In the genomic region with DNA sequence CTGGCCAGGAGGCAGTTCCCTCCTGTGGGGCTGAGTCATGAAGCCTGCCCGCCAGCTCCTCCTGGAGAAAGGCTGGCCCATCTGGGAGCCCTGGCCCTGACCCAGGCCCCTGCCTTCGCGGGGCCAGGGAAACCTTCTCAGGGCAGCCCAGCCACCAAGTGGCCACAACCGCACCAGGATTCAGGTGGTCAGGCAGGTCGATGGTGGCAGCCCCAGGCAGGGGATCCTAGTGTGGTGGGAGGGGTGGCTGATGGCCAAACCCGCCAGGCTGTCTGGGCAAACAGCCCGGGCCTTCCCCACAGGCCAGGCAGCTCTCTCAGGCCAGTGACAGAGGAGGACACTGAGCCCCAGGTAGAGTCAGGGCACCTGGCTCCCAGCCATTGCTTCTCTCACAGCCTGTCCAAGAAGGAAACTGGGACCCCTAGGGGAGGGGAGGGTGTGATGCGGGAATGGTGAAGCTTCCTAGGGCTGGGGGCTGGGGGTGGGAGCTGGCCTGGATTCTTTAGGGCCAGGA, we compare ENCODE assay signal across 9 cellular contexts. TPM values are rescaled to one million over a fixed set of nuclear protein-coding genes. Genes with fewer than 3 reads are reported as not detected.
A peak's percentile ranks its signal among the peaks of the same experiment; 100 is the strongest.
DNase-seq lines count a peak whose midpoint lies in the region; ATAC-seq, FAIRE-seq and TF ChIP-seq lines count a peak whose summit lies in the region.
"Had no signal": no experiment of that assay in that cellular context is flagged by ENCODE, and none has a peak within 500 bp of the region (broad histone marks: within the 10 kb centered on the region; RNA-seq: fewer than 3 reads in every experiment).

No MANE protein-coding gene starts in this region.

- H3K27me3 Mint-ChIP-seq in CD4-positive, alpha-beta memory T cell: no peaks in the 10 kb centered on the region
- no peaks in the 10 kb centered on the region for H3K27me3 Mint-ChIP-seq in activated naive CD8-positive, alpha-beta T cell treated with anti-CD3 and anti-CD28 coated beads, Interleukin-2, amount 50 U/mL, for 24 hours

- no peaks in the 10 kb centered on the region for H3K9me2 ChIP-seq in Karpas-422 (replicated peaks; ENCODE audit: insufficient read depth, low read length)

- peaks cover 32% of the 10 kb centered on the region for H3K79me2 ChIP-seq in Karpas-422 (ENCODE audit: low read length)

- 0 out of 2 replicates have a peak, but pooled peaks cover 3% of the 10 kb centered on the region for H4K20me1 ChIP-seq in Karpas-422 (ENCODE audit: insufficient read depth, low read depth, low read length)

- H3K9ac ChIP-seq in Karpas-422 (ENCODE audit: low read length): peak overlapping the region; percentile 99

- peaks cover 81% of the 10 kb centered on the region for H3K4me1 ChIP-seq in CD4-positive, alpha-beta memory T cell (ENCODE audit: insufficient read depth, low read length)
- peaks cover 38% of the 10 kb centered on the region for H3K4me1 ChIP-seq in Karpas-422 (ENCODE audit: low read length)

- FAIRE-seq in GM12892 (lab: Jason Lieb, UNC): no peak

- H3K4me3 Mint-ChIP-seq in CD4-positive, alpha-beta memory T cell: peak overlapping the region; percentile 93 to 99 (median 98)
- H3K4me3 Mint-ChIP-seq in activated naive CD8-positive, alpha-beta T cell treated with anti-CD3 and anti-CD28 coated beads, Interleukin-2, amount 50 U/mL, for 24 hours: peak overlapping the region; percentile 99

- H3K9me3 ChIP-seq in CD4-positive, alpha-beta memory T cell (ENCODE audit: control insufficient read depth in 1 of 2, low read length in 2 of 2): no peaks in the 10 kb centered on the region
- H3K9me3 ChIP-seq in Karpas-422 (ENCODE audit: low read length): no peaks in the 10 kb centered on the region

- POLR2A ChIA-PET in CD4-positive, alpha-beta memory T cell (lab: Charles Lee; ENCODE audit: partially characterized antibody): interaction anchor here (1.3 to 38.1 kb wide), 12 partner anchors 8 to 102 kb away, joined by 3 to 1950 read pairs (median 16); partner anchors contain the start of genes GLYCTK, PPM1M and WDR82

- CTCF ChIA-PET in CD4-positive, alpha-beta memory T cell (lab: Charles Lee; ENCODE audit: partially characterized antibody): interaction anchor here (0.9 to 31.1 kb wide), 6 partner anchors 15 to 113 kb away, joined by 3 to 684 read pairs (median 95); partner anchors contain the start of genes GLYCTK, TLR9 and WDR82

- no peak overlapping the region for H2AFZ ChIP-seq in Karpas-422 (ENCODE audit: low read length)

- peak overlapping the region; percentile 11 to 93 for H3K4me3 ChIP-seq in CD4-positive, alpha-beta memory T cell (ENCODE audit: low read length in 2 of 2)
- peak overlapping the region; percentile 78 for H3K4me3 ChIP-seq in Karpas-422 (ENCODE audit: low read length)

- peaks cover 0 to 25% of the 10 kb centered on the region in 2 donors for H3K36me3 Mint-ChIP-seq in CD4-positive, alpha-beta memory T cell
- peaks cover 17% of the 10 kb centered on the region for H3K36me3 Mint-ChIP-seq in activated naive CD8-positive, alpha-beta T cell treated with anti-CD3 and anti-CD28 coated beads, Interleukin-2, amount 50 U/mL, for 24 hours (ENCODE audit: low read depth)

- ATAC-seq in activated naive CD8-positive, alpha-beta T cell treated with anti-CD3 and anti-CD28 coated beads, Interleukin-2, amount 50 U/mL, for 24 hours: no peak
- peak; percentile 70 for ATAC-seq in Right ventricle myocardium inferior
- ATAC-seq in HG03175 (IDR thresholded peaks at IDR 0.05; ENCODE audit: unreplicated experiment): no peak
- ATAC-seq in HG03432 (IDR thresholded peaks at IDR 0.05; ENCODE audit: unreplicated experiment): no peak

- no peak for TF ChIP-seq POLR2A in GM12892 (IDR thresholded peaks at IDR 0.05; ENCODE audit: low read depth, low read length)

- H3K27ac Mint-ChIP-seq in CD4-positive, alpha-beta memory T cell: peak overlapping the region in 6 of 7 donors; percentile 48 to 97 (median 86)
- peak overlapping the region; percentile 93 for H3K27ac Mint-ChIP-seq in activated naive CD8-positive, alpha-beta T cell treated with anti-CD3 and anti-CD28 coated beads, Interleukin-2, amount 50 U/mL, for 24 hours

- peak overlapping the region; percentile 70 for H3K4me2 ChIP-seq in Karpas-422 (ENCODE audit: low read depth, low read length, poor library complexity, severe bottlenecking)

- H3K27me3 ChIP-seq in CD4-positive, alpha-beta memory T cell (ENCODE audit: insufficient read depth, low read length): no peaks in the 10 kb centered on the region
- H3K27me3 ChIP-seq in Karpas-422 (ENCODE audit: low read length): no peaks in the 10 kb centered on the region

- peaks cover 17% of the 10 kb centered on the region for H3K36me3 ChIP-seq in CD4-positive, alpha-beta memory T cell (ENCODE audit: insufficient read depth, low read length)
- H3K36me3 ChIP-seq in Karpas-422 (ENCODE audit: insufficient read depth, low read length): no peaks in the 10 kb centered on the region

- H3K4me1 Mint-ChIP-seq in CD4-positive, alpha-beta memory T cell: peaks cover 39 to 93% (median 68%) of the 10 kb centered on the region in 4 donors
- peaks cover 74% of the 10 kb centered on the region for H3K4me1 Mint-ChIP-seq in activated naive CD8-positive, alpha-beta T cell treated with anti-CD3 and anti-CD28 coated beads, Interleukin-2, amount 50 U/mL, for 24 hours

- no peak for DNase-seq in CD4-positive, alpha-beta memory T cell
- DNase-seq in Karpas-422 (no peak), Right ventricle myocardium inferior (ENCODE audit: missing footprints) (peak; percentile 93), occipital lobe (lab: John Stamatoyannopoulos, UW) (peak; percentile 53), GM12892 (ENCODE audit: insufficient read length) (no peak)
- DNase-seq in activated naive CD8-positive, alpha-beta T cell treated with anti-CD3 and anti-CD28 coated beads, Interleukin-2, amount 50 U/mL, for 24 hours: no peak

- intact Hi-C loops in CD4-positive, alpha-beta memory T cell (cut with micrococcal nuclease): loop anchor here (2.0 kb wide), 2 partner anchors 15 to 101 kb away; no protein-coding TSS in a partner anchor
- intact Hi-C loops in Right ventricle myocardium inferior (cut with DNase I): loop anchor here (2.0 kb wide), 1 partner anchor 41 kb away; the partner anchor contains the start of gene WDR82

- no peaks in the 10 kb centered on the region for H3K9me3 Mint-ChIP-seq in CD4-positive, alpha-beta memory T cell
- H3K9me3 Mint-ChIP-seq in activated naive CD8-positive, alpha-beta T cell treated with anti-CD3 and anti-CD28 coated beads, Interleukin-2, amount 50 U/mL, for 24 hours: no peaks in the 10 kb centered on the region

- peak overlapping the region; percentile 92 for H3K27ac ChIP-seq in CD4-positive, alpha-beta memory T cell (ENCODE audit: low read depth, low read length)
- H3K27ac ChIP-seq in Karpas-422 (ENCODE audit: low read length): peak overlapping the region; percentile 68
- H3K27ac ChIP-seq: SK-N-MC had no signal

RNA-seq across cellular contexts. Expression of gene TWF2, which starts 1.2 kb away (rescaled TPM):
- 10 to 100 TPM; 69.3 to 76.1 TPM for total RNA-seq in CD4-positive, alpha-beta memory T cell
- polyA plus RNA-seq in CD4-positive, alpha-beta memory T cell: 100 to 1,000 TPM; 122 to 124 TPM
- 42.0 and 76.3 TPM in 2 replicates for total RNA-seq in Karpas-422 (2014; rRNA removed; shearing (Covaris generic); ENCODE audit: low replicate concordance)
- total RNA-seq in Right ventricle myocardium inferior: 120 TPM
- total RNA-seq in occipital lobe: 24.8 TPM
- 26.4 TPM for polyA plus RNA-seq in GM12892 (2012; ENCODE audit: missing spikeins)

RNA-seq across cellular contexts. Expression of gene PPM1M, which starts 7.8 kb away (rescaled TPM):
- total RNA-seq in CD4-positive, alpha-beta memory T cell: 10 to 100 TPM; 70.2 to 81.1 TPM
- 10 to 100 TPM; 52.0 to 85.3 TPM for polyA plus RNA-seq in CD4-positive, alpha-beta memory T cell
- 25.5 and 35.4 TPM in 2 replicates for total RNA-seq in Karpas-422 (2014; rRNA removed; shearing (Covaris generic); ENCODE audit: low replicate concordance)
- total RNA-seq in Right ventricle myocardium inferior (8.7 TPM), occipital lobe (7.0 TPM)
- polyA plus RNA-seq in GM12892 (2012; ENCODE audit: missing spikeins): 24.1 TPM

RNA-seq across cellular contexts. Expression of gene TLR9, which starts 12.3 kb away (rescaled TPM):
- 1 to 10 TPM; 2.3 to 3.0 TPM for total RNA-seq in CD4-positive, alpha-beta memory T cell
- polyA plus RNA-seq in CD4-positive, alpha-beta memory T cell: not detected
- 7.4 and 26.5 TPM in 2 replicates for total RNA-seq in Karpas-422 (2014; rRNA removed; shearing (Covaris generic); ENCODE audit: low replicate concordance)
- 0.38 TPM for total RNA-seq in Right ventricle myocardium inferior
- under 0.01 TPM for total RNA-seq in occipital lobe
- 0.30 TPM for polyA plus RNA-seq in GM12892 (2012; ENCODE audit: missing spikeins)

RNA-seq across cellular contexts. Expression of gene ALAS1, which starts 39.8 kb away (rescaled TPM):
- 10 to 100 TPM; 30.0 to 34.6 TPM for total RNA-seq in CD4-positive, alpha-beta memory T cell
- 10 to 100 TPM; 30.5 to 35.4 TPM for polyA plus RNA-seq in CD4-positive, alpha-beta memory T cell
- 24.8 and 41.6 TPM in 2 replicates for total RNA-seq in Karpas-422 (2014; rRNA removed; shearing (Covaris generic); ENCODE audit: low replicate concordance)
- 186 TPM for total RNA-seq in Right ventricle myocardium inferior
- 36.2 TPM for total RNA-seq in occipital lobe
- 58.3 TPM for polyA plus RNA-seq in GM12892 (2012; ENCODE audit: missing spikeins)

RNA-seq across cellular contexts. Expression of gene WDR82, which starts 40.7 kb away (rescaled TPM):
- 100 to 1,000 TPM; 149 to 150 TPM for total RNA-seq in CD4-positive, alpha-beta memory T cell
- polyA plus RNA-seq in CD4-positive, alpha-beta memory T cell: 100 to 1,000 TPM in 1 of 2 donors, 10 to 100 TPM in 1; 62.3 to 143 TPM
- 30.4 and 42.0 TPM in 2 replicates for total RNA-seq in Karpas-422 (2014; rRNA removed; shearing (Covaris generic); ENCODE audit: low replicate concordance)
- total RNA-seq in Right ventricle myocardium inferior (62.3 TPM), occipital lobe (158 TPM)
- polyA plus RNA-seq in GM12892 (2012; ENCODE audit: missing spikeins): 34.7 TPM

Comparison
In these comparisons a context has a peak if more than half of its experiments do, and no peak if none do; other contexts are left out.
1. DNase-seq: peak in Right ventricle myocardium inferior (single experiment) and occipital lobe (single experiment); none in CD4-positive, alpha-beta memory T cell (0 of 5), Karpas-422 (single experiment), activated naive CD8-positive, alpha-beta T cell treated with anti-CD3 and anti-CD28 coated beads, Interleukin-2, amount 50 U/mL, for 24 hours (single experiment) and GM12892 (single experiment).